14 cellular contexts compared by ENCODE assay signal in genomic region chr14:103495854-103496253, GRCh38.
"Had no signal": no experiment of that assay in that cellular context is flagged by ENCODE, and none has a peak within 500 bp of the region (broad histone marks: within the 10 kb centered on the region; RNA-seq: fewer than 3 reads in every experiment).

No MANE protein-coding gene starts in this region.

- DNase-seq: activated CD4-positive, alpha-beta T cell treated with anti-CD3 and anti-CD28 coated beads, Interleukin-2, amount 10 ng/mL, durations not matched to agents 7 days and 5 days; activated CD4-positive, CD25-positive, alpha-beta regulatory T cell; activated T-cell treated with anti-CD3 and anti-CD28 coated beads for 4 hours; amniotic stem cell; body of pancreas; stomach; tibial artery had no signal

- H3K27me3 Mint-ChIP-seq: activated CD4-positive, alpha-beta T cell treated with anti-CD3 and anti-CD28 coated beads, Interleukin-2, amount 10 ng/mL, durations not matched to agents 7 days and 5 days; central memory CD8-positive, alpha-beta T cell had no signal

- H3K27ac ChIP-seq: body of pancreas, esophagus muscularis mucosa, ovary, stomach, tibial artery had no signal

- H3K27ac Mint-ChIP-seq: activated CD4-positive, alpha-beta T cell treated with anti-CD3 and anti-CD28 coated beads, Interleukin-2, amount 10 ng/mL, durations not matched to agents 7 days and 5 days; activated naive CD4-positive, alpha-beta T cell treated with anti-CD3 and anti-CD28 coated beads, Interleukin-2, amount 50 U/mL, for 72 hours; T-helper 1 cell treated with Interleukin-12 subunit alpha and Interleukin-12 subunit beta and Interleukin-4 antibody, amounts not matched to agents 30 μg/mL and 1 μg/mL, for 36 hours had no signal

- H3K4me3 ChIP-seq: body of pancreas, esophagus muscularis mucosa, ovary, skin epidermis, stomach, tibial artery had no signal

- H3K9me3 ChIP-seq: body of pancreas, esophagus muscularis mucosa, ovary, stomach, tibial artery had no signal

- H3K36me3 Mint-ChIP-seq: activated naive CD4-positive, alpha-beta T cell treated with anti-CD3 and anti-CD28 coated beads, Interleukin-2, amount 50 U/mL, for 72 hours had no signal

- ATAC-seq: activated naive CD4-positive, alpha-beta T cell treated with anti-CD3 and anti-CD28 coated beads, Interleukin-2, amount 50 U/mL, for 72 hours; body of pancreas; SK-N-SH treated with all-trans-retinoic acid at 6 μM for 48 hours had no signal

- H3K4me3 Mint-ChIP-seq: activated CD4-positive, alpha-beta T cell treated with anti-CD3 and anti-CD28 coated beads, Interleukin-2, amount 10 ng/mL, durations not matched to agents 7 days and 5 days; central memory CD8-positive, alpha-beta T cell; T-helper 1 cell treated with Interleukin-12 subunit alpha and Interleukin-12 subunit beta and Interleukin-4 antibody, amounts not matched to agents 30 μg/mL and 1 μg/mL, for 36 hours had no signal

- H3K27me3 ChIP-seq: body of pancreas, esophagus muscularis mucosa, ovary, stomach, tibial artery had no signal

- H3K9me3 Mint-ChIP-seq: activated CD4-positive, alpha-beta T cell treated with anti-CD3 and anti-CD28 coated beads, Interleukin-2, amount 10 ng/mL, durations not matched to agents 7 days and 5 days; activated naive CD4-positive, alpha-beta T cell treated with anti-CD3 and anti-CD28 coated beads, Interleukin-2, amount 50 U/mL, for 72 hours; central memory CD8-positive, alpha-beta T cell; T-helper 1 cell treated with Interleukin-12 subunit alpha and Interleukin-12 subunit beta and Interleukin-4 antibody, amounts not matched to agents 30 μg/mL and 1 μg/mL, for 36 hours had no signal

- H3K36me3 ChIP-seq: ovary had no signal
